In genomic region chr3:51083490-51083889, GRCh38 we compare ENCODE assay signal across 35 cellular contexts.
"Had no signal": no experiment of that assay in that cellular context is flagged by ENCODE, and none has a peak within 500 bp of the region (broad histone marks: within the 10 kb centered on the region; RNA-seq: fewer than 3 reads in every experiment).

No MANE protein-coding gene starts in this region.

- H3K4me3 ChIP-seq: MG63 had no signal

- H3K9me3 ChIP-seq: MG63 had no signal

- H3K27ac ChIP-seq: KMS-11 had no signal

- H3K4me2 ChIP-seq: KMS-11 had no signal

- H3K9ac ChIP-seq: KMS-11 had no signal

- H3K27me3 ChIP-seq: MG63 had no signal

- H3K36me3 ChIP-seq: MG63 had no signal

- DNase-seq: Karpas-422, Kasumi-1, MG63, MM.1S, MV-4-11, NCI-H1048, NCI-H1092, NCI-H1092 treated with DMSO at 0.1 percent for 48 hours, NCI-H1105, NCI-H1105 treated with DMSO at 0.1 percent for 48 hours, NCI-H1417, NCI-H1417 treated with DMSO at 0.1 percent for 48 hours, NCI-H1436, NCI-H1436 treated with DMSO at 0.1 percent for 48 hours, NCI-H146, NCI-H1694, NCI-H1694 treated with DMSO at 0.1 percent for 48 hours, NCI-H187, NCI-H187 treated with DMSO at 0.1 percent for 48 hours, NCI-H1930, NCI-H2029, NCI-H2029 treated with DMSO at 0.1 percent for 48 hours, NCI-H2081, NCI-H2081 treated with DMSO at 0.1 percent for 48 hours, NCI-H2107, NCI-H2171, NCI-H2171 treated with DMSO at 0.1 percent for 48 hours, NCI-H2227 treated with DMSO at 0.1 percent for 48 hours, NCI-H226, NCI-H345, NCI-H446, NCI-H446 treated with DMSO at 0.1 percent for 48 hours, NCI-H510A, NCI-H510A treated with DMSO at 0.1 percent for 48 hours had no signal
